Comparison of ENCODE assay signal across 19 cellular contexts in the genomic region with DNA sequence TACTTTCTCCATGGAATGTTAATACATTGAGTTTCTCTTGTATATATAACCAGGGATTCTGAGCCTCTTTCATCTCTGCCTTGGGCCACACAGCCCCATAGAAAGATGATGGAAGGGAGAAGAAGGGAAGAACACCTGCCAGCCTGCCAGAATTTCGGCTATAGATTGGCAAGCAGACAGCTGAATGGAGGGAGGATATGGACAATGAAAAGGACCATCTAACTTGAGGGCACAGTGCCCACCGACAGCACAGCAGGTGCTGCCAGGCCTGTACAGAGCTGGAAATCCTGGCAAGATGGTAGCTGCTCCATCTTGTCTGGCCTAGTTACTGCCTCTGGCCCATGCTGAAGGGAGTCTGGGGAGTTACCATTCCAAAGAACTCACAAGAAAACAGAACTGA.
DNase-seq lines count a peak whose midpoint lies in the region; ATAC-seq and TF ChIP-seq lines count a peak whose summit lies in the region.
"Had no signal": no experiment of that assay in that cellular context is flagged by ENCODE, and none has a peak within 500 bp of the region (broad histone marks: within the 10 kb centered on the region; RNA-seq: fewer than 3 reads in every experiment).

No MANE protein-coding gene starts in this region.

- WGBS in tibial nerve, 2 donors = 87 to 98% methylated on average over 2 of the region's 2 CpGs

- no peak for TF ChIP-seq EP300 in tibial nerve (IDR thresholded peaks at IDR 0.05)

- H3K4me3 ChIP-seq in Loucy (ENCODE audit: low read length, poor library complexity, severe bottlenecking) (no peak overlapping the region), WERI-Rb-1 (ENCODE audit: low read depth, low read length) (no peak overlapping the region), upper lobe of right lung (no peak overlapping the region), tibial nerve (no peak overlapping the region)
- H3K4me3 ChIP-seq: GM23338, SJSA1 had no signal

- intact Hi-C loops in upper lobe of right lung (cut with DNase I) = no loop called here

- H3K27ac ChIP-seq in WERI-Rb-1 (peak overlapping the region; percentile 82; the same call in 1 of the 2 replicates), upper lobe of right lung (no peak overlapping the region), tibial nerve (no peak overlapping the region)
- H3K27ac ChIP-seq: C4-2B, SJSA1 had no signal

- no peaks in the 10 kb centered on the region for H3F3A ChIP-seq in Loucy (ENCODE audit: low read depth)

- no peak overlapping the region for H3K9ac ChIP-seq in Loucy (ENCODE audit: low read depth, low read length, poor library complexity, severe bottlenecking)

- H3K27me3 Mint-ChIP-seq in nephron (ENCODE audit: low read depth) = no peaks in the 10 kb centered on the region
- no peaks in the 10 kb centered on the region for H3K27me3 Mint-ChIP-seq in progenitor cell of endocrine pancreas

- ATAC-seq in GM19452 (IDR thresholded peaks at IDR 0.05; ENCODE audit: unreplicated experiment) = no peak
- no peak for ATAC-seq in upper lobe of right lung
- ATAC-seq: GM23338, HCT116, Panc1 had no signal

- H3K9me3 Mint-ChIP-seq in nephron (peaks cover 2% of the 10 kb centered on the region), progenitor cell of endocrine pancreas (ENCODE audit: low read depth) (no peaks in the 10 kb centered on the region)
- H3K9me3 Mint-ChIP-seq: GM23338; T-helper 1 cell treated with Interleukin-12 subunit alpha and Interleukin-12 subunit beta and Interleukin-4 antibody, amounts not matched to agents 30 μg/mL and 1 μg/mL, for 36 hours had no signal

- peak overlapping the region; percentile 25; the same call in 1 of the 2 replicates for H2AFZ ChIP-seq in Loucy (ENCODE audit: low read length)
- H2AFZ ChIP-seq: GM23338 had no signal

- H3K4me3 Mint-ChIP-seq in nephron = no peak overlapping the region
- H3K4me3 Mint-ChIP-seq in progenitor cell of endocrine pancreas (ENCODE audit: low read depth) = no peak overlapping the region
- H3K4me3 Mint-ChIP-seq: GM23338; T-helper 1 cell treated with Interleukin-12 subunit alpha and Interleukin-12 subunit beta and Interleukin-4 antibody, amounts not matched to agents 30 μg/mL and 1 μg/mL, for 36 hours had no signal

- H3K9me3 ChIP-seq in Loucy (ENCODE audit: insufficient read depth, low read depth, low read length) = no peaks in the 10 kb centered on the region
- H3K9me3 ChIP-seq in WERI-Rb-1 (ENCODE audit: severe bottlenecking) = no peaks in the 10 kb centered on the region
- no peaks in the 10 kb centered on the region for H3K9me3 ChIP-seq in upper lobe of right lung
- H3K9me3 ChIP-seq in tibial nerve = no peaks in the 10 kb centered on the region
- H3K9me3 ChIP-seq: SJSA1 had no signal

- H3K36me3 Mint-ChIP-seq in nephron (ENCODE audit: low read depth) (no peaks in the 10 kb centered on the region), progenitor cell of endocrine pancreas (ENCODE audit: insufficient read depth) (no peaks in the 10 kb centered on the region)

- peaks cover 18% of the 10 kb centered on the region for H3K4me1 Mint-ChIP-seq in nephron
- peaks cover 33% of the 10 kb centered on the region for H3K4me1 Mint-ChIP-seq in progenitor cell of endocrine pancreas (ENCODE audit: low read depth)
- H3K4me1 Mint-ChIP-seq: GM23338 had no signal

- no peak for TF ChIP-seq POLR2A in tibial nerve (IDR thresholded peaks at IDR 0.05)

- no peaks in the 10 kb centered on the region for H3K9me2 ChIP-seq in Loucy (replicated peaks; ENCODE audit: low read depth, low read length)

- H3K27me3 ChIP-seq in Loucy (ENCODE audit: insufficient read depth, low read length, poor library complexity, severe bottlenecking) = no peaks in the 10 kb centered on the region
- no peaks in the 10 kb centered on the region for H3K27me3 ChIP-seq in WERI-Rb-1 (ENCODE audit: insufficient read depth, low read depth, severe bottlenecking)
- H3K27me3 ChIP-seq in upper lobe of right lung = no peaks in the 10 kb centered on the region
- H3K27me3 ChIP-seq in tibial nerve = no peaks in the 10 kb centered on the region
- H3K27me3 ChIP-seq: SJSA1 had no signal

- H3K36me3 ChIP-seq in Loucy (ENCODE audit: insufficient read depth, low read length) = no peaks in the 10 kb centered on the region
- H3K36me3 ChIP-seq in WERI-Rb-1 = no peaks in the 10 kb centered on the region
- H3K36me3 ChIP-seq in upper lobe of right lung = no peaks in the 10 kb centered on the region
- H3K36me3 ChIP-seq in tibial nerve = no peaks in the 10 kb centered on the region
- H3K36me3 ChIP-seq: SJSA1 had no signal

- no peak for TF ChIP-seq CTCF in Loucy (conservative IDR thresholded peaks at IDR 0.05; ENCODE audit: low read length)
- no peak for TF ChIP-seq CTCF in WERI-Rb-1 (IDR thresholded peaks at IDR 0.05; ENCODE audit: low read depth, low read length)
- no peak for TF ChIP-seq CTCF in nephron (IDR thresholded peaks at IDR 0.05; ENCODE audit: unreplicated experiment in 3 of 3)
- no peak for TF ChIP-seq CTCF in progenitor cell of endocrine pancreas (IDR thresholded peaks at IDR 0.05; ENCODE audit: unreplicated experiment)
- TF ChIP-seq CTCF in upper lobe of right lung (IDR thresholded peaks at IDR 0.05) = no peak
- TF ChIP-seq CTCF in tibial nerve (IDR thresholded peaks at IDR 0.05) = no peak

- H4K20me1 ChIP-seq in Loucy (ENCODE audit: insufficient read depth, low read length, poor library complexity, severe bottlenecking) = no peaks in the 10 kb centered on the region

- no peaks in the 10 kb centered on the region for H3K79me2 ChIP-seq in Loucy (ENCODE audit: insufficient read depth, low read length)

- DNase-seq in NCI-H1105 treated with DMSO at 0.1 percent for 48 hours (lab: John Stamatoyannopoulos, UW) (peak; percentile 61), WERI-Rb-1 (no peak), progenitor cell of endocrine pancreas (ENCODE audit: low spot score, unreplicated experiment) (no peak), upper lobe of right lung (no peak), tibial nerve (ENCODE audit: low spot score in 2 of 2) (no peak)
- DNase-seq: AML-193, DND-41, NCI-H1417 treated with DMSO at 0.1 percent for 48 hours, NCI-H187 treated with DMSO at 0.1 percent for 48 hours, NCI-H526 had no signal

- H3K4me1 ChIP-seq in Loucy (ENCODE audit: insufficient read depth, low read length, poor library complexity, severe bottlenecking) (peaks cover 36% of the 10 kb centered on the region), upper lobe of right lung (peaks cover 4% of the 10 kb centered on the region), tibial nerve (peaks cover 0 to 5% (median 0%) of the 10 kb centered on the region in 4 donors)
- H3K4me1 ChIP-seq: SJSA1 had no signal

- no peak overlapping the region for H3K4me2 ChIP-seq in Loucy (ENCODE audit: low read depth, low read length, poor library complexity, severe bottlenecking)
- H3K4me2 ChIP-seq: GM23338 had no signal

- H3K27ac Mint-ChIP-seq in nephron (peak overlapping the region; percentile 9 to 81 (median 32)), progenitor cell of endocrine pancreas (no peak overlapping the region)
- H3K27ac Mint-ChIP-seq: GM23338; T-helper 1 cell treated with Interleukin-12 subunit alpha and Interleukin-12 subunit beta and Interleukin-4 antibody, amounts not matched to agents 30 μg/mL and 1 μg/mL, for 36 hours had no signal
